7 cellular contexts compared by ENCODE assay signal in the genomic region with DNA sequence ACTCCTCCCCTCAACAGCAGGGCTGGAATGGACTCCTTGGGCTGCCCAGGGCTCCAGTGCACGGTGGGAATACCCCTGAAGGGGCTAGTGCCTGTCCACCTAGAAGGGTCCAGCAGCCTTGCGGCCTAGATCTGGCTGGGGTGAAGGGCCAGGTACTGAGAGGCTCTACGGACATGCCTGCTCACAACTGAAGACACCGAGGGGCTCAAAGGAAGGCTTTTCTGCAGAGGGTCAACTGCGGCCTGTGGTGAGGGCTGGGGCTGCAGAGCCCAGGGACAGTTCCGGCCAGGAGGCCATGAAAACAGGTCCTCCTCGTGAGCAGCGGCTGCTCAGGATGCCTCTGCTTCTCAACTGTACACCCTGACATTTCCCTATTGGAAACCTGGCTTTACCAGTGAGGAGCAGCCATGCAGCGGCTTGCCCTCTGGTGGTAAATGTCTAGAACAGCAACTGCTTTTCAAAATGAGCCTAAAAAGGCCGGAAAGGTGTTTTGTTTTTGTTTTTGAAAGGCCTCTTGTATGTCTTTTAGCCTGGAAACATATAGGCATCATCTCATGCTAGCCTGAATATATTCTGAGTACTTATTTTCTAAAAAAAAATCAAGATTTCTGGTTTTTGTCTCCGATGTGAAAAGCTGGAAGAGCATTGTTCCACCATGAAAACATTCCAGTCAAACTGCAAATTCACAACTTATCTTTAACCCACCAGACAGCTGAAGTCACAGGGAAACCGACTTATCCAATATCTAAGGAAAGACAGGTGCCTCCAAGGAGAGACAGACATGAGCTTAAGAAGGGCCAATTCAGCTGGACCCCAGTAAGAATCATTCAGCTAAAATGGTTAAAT.
A peak's percentile ranks its signal among the peaks of the same experiment; 100 is the strongest.
DNase-seq lines count a peak whose midpoint lies in the region; ATAC-seq, FAIRE-seq and TF ChIP-seq lines count a peak whose summit lies in the region.

No MANE protein-coding gene starts in this region.

- peaks cover 0 to 12% (median 5%) of the 10 kb centered on the region in 4 donors for H3K9me3 ChIP-seq in stomach

- peak overlapping the region; percentile 55 to 77 (median 65) for H3K27ac ChIP-seq in stomach

- H3K36me3 ChIP-seq in stomach = no peaks in the 10 kb centered on the region

- no peak for TF ChIP-seq EP300 in stomach (IDR thresholded peaks at IDR 0.05)

- WGBS in stomach, 5 donors = 27 to 42% (median 41%) methylated on average over 10 to 12 of the region's 12 CpGs

- H3K36me3 Mint-ChIP-seq in MCF 10A (ENCODE audit: insufficient read depth, unreplicated experiment) = no peaks in the 10 kb centered on the region

- in situ Hi-C loops in Caki2 (cut with HindIII; ENCODE audit: low pct_unique_long_range_greater_than_20kb, low sequenced_read_pairs) = no loop called here

- H3K27me3 Mint-ChIP-seq in MCF 10A (ENCODE audit: insufficient read depth, unreplicated experiment) = no peaks in the 10 kb centered on the region

- ATAC-seq in HG03457 (IDR thresholded peaks at IDR 0.05; ENCODE audit: unreplicated experiment) = no peak

- no peak overlapping the region for H3K27ac Mint-ChIP-seq in MCF 10A (ENCODE audit: low read depth, unreplicated experiment)

- intact Hi-C loops in MCF 10A (cut with micrococcal nuclease) (loop anchor here (5.0 to 10.0 kb wide), 4 partner anchors 363 to 825 kb away; a partner anchor contains a TSS), stomach (cut with DNase I; ENCODE audit: low total_unique reads) (loop anchor here (5.0 to 10.0 kb wide), 3 partner anchors 85 to 288 kb away; no protein-coding TSS in a partner anchor)

- peak; percentile 68 for TF ChIP-seq CTCF in MCF 10A (IDR thresholded peaks at IDR 0.05; ENCODE audit: unreplicated experiment)
- peak in 6 of 7 experiments; percentile 31 to 93 (median 83) for TF ChIP-seq CTCF in stomach (IDR thresholded peaks at IDR 0.05)

- no peak overlapping the region for H3K4me3 ChIP-seq in stomach

- H3K9me3 Mint-ChIP-seq in MCF 10A (ENCODE audit: unreplicated experiment) = peaks cover 13% of the 10 kb centered on the region

- CTCF ChIA-PET in MCF 10A (lab: Yijun Ruan, JAX) = interaction anchor here (0.6 to 6.2 kb wide), 55 partner anchors 11 to 830 kb away, joined by 3 to 182 read pairs (median 4); a partner anchor contains a TSS

- peaks cover 0 to under 1% (median 0%) of the 10 kb centered on the region in 3 donors for H3K27me3 ChIP-seq in stomach

- H3K4me1 ChIP-seq in stomach = peaks cover 25 to 34% (median 28%) of the 10 kb centered on the region in 4 donors

- no peak for TF ChIP-seq POLR2A in H54 (IDR thresholded peaks at IDR 0.05; ENCODE audit: low read depth, low read length)
- TF ChIP-seq POLR2A in stomach (IDR thresholded peaks at IDR 0.05) = no peak

- POLR2A ChIA-PET in MCF 10A (lab: Yijun Ruan, JAX) = interaction anchor here (0.7 to 4.8 kb wide), 7 partner anchors 16 to 528 kb away, joined by 3 to 39 read pairs (median 4); no protein-coding TSS in a partner anchor

- DNase-seq in Caki2 (ENCODE audit: low read depth) (peak; percentile 51), H54 (ENCODE audit: insufficient read length, low spot score) (peak; percentile 79), RPMI8226 (peak; percentile 53), MCF 10A (ENCODE audit: unreplicated experiment) (peak; percentile 72), inferior parietal cortex (ENCODE audit: extremely low spot score) (peak; percentile 79), stomach (peak; percentile 60)

- no peak for FAIRE-seq in H54 (lab: Jason Lieb, UNC)

- no peak overlapping the region for H3K4me3 Mint-ChIP-seq in MCF 10A (ENCODE audit: unreplicated experiment)

- BruUV-seq in MCF 10A (replicated peaks; lab: Mats Ljungman, UMichigan) = no TSS peak

- H3K4me1 Mint-ChIP-seq in MCF 10A (ENCODE audit: insufficient read depth, unreplicated experiment) = peaks cover 23% of the 10 kb centered on the region
